Comparison of ENCODE assay signal across 35 cellular contexts in genomic region chr10:121700416-121700815, GRCh38.
"Had no signal": no experiment of that assay in that cellular context is flagged by ENCODE, and none has a peak within 500 bp of the region (broad histone marks: within the 10 kb centered on the region; RNA-seq: fewer than 3 reads in every experiment).

No MANE protein-coding gene starts in this region.

- DNase-seq: Kasumi-1, MG63, MM.1S, MV-4-11, NCI-H1048, NCI-H1092, NCI-H1092 treated with DMSO at 0.1 percent for 48 hours, NCI-H1105, NCI-H1105 treated with DMSO at 0.1 percent for 48 hours, NCI-H1417 treated with DMSO at 0.1 percent for 48 hours, NCI-H1436, NCI-H1436 treated with DMSO at 0.1 percent for 48 hours, NCI-H146, NCI-H1694, NCI-H1694 treated with DMSO at 0.1 percent for 48 hours, NCI-H187, NCI-H187 treated with DMSO at 0.1 percent for 48 hours, NCI-H1930, NCI-H2029, NCI-H2029 treated with DMSO at 0.1 percent for 48 hours, NCI-H2081, NCI-H2081 treated with DMSO at 0.1 percent for 48 hours, NCI-H2107, NCI-H2171, NCI-H2171 treated with DMSO at 0.1 percent for 48 hours, NCI-H2227 treated with DMSO at 0.1 percent for 48 hours, NCI-H226, NCI-H345, NCI-H446, NCI-H446 treated with DMSO at 0.1 percent for 48 hours, NCI-H510A, NCI-H510A treated with DMSO at 0.1 percent for 48 hours, NCI-H524, NCI-H524 treated with DMSO at 0.1 percent for 48 hours, NCI-H526 had no signal

- H3K27me3 ChIP-seq: MG63 had no signal

- H3K9me3 ChIP-seq: MG63 had no signal

- H3K4me3 ChIP-seq: MG63 had no signal

- H3K36me3 ChIP-seq: MG63 had no signal
